In genomic region chr20:44643154-44643519, GRCh38 we compare ENCODE assay signal across 2 cellular contexts.
TF ChIP-seq lines count a peak whose summit lies in the region.

No MANE protein-coding gene starts in this region.

TF ChIP-seq in A549, 52 proteins besides CTCF, POLR2A, EP300 and RAD21 (continued from another document and continues in another):
- TF ChIP-seq TFCP2L1 (CRISPR knock-in tag; IDR thresholded peaks at IDR 0.05) (no peak; the same call in 1 of the 2 replicates), JUN (IDR thresholded peaks at IDR 0.05) (no peak), KDM5A (IDR thresholded peaks at IDR 0.05) (no peak), CHD2 (IDR thresholded peaks at IDR 0.05; ENCODE audit: low read length, partially characterized antibody) (no peak), EHF (CRISPR knock-in tag; IDR thresholded peaks at IDR 0.05) (no peak), FOSB (CRISPR knock-in tag; IDR thresholded peaks at IDR 0.05) (peak; percentile 30; the same call in 1 of the 2 replicates), MAX (IDR thresholded peaks at IDR 0.05) (no peak), HOXB13 (CRISPR knock-in tag; IDR thresholded peaks at IDR 0.05; ENCODE audit: low read depth) (no peak), REST (IDR thresholded peaks at IDR 0.05) (no peak), MAFK (IDR thresholded peaks at IDR 0.05; ENCODE audit: partially characterized antibody) (no peak), RARB (CRISPR knock-in tag; IDR thresholded peaks at IDR 0.05) (no peak), BHLHE40 (IDR thresholded peaks at IDR 0.05; ENCODE audit: low read depth, low read length) (no peak), CBX8 (IDR thresholded peaks at IDR 0.05) (no peak), CHD4 (IDR thresholded peaks at IDR 0.05; ENCODE audit: borderline replicate concordance) (0 out of 2 replicates have a peak, but pooled peaks have one; percentile 25), CBX2 (IDR thresholded peaks at IDR 0.05; ENCODE audit: borderline replicate concordance, low read depth) (no peak), SREBF2 (IDR thresholded peaks at IDR 0.05) (no peak), USF2 (IDR thresholded peaks at IDR 0.05) (no peak), EHMT2 (IDR thresholded peaks at IDR 0.05; ENCODE audit: low read depth) (no peak), JUNB (IDR thresholded peaks at IDR 0.05) (no peak), HOXB5 (CRISPR knock-in tag; IDR thresholded peaks at IDR 0.05) (no peak), FOSL2 (IDR thresholded peaks at IDR 0.05) (no peak), FOSL2 (CRISPR knock-in tag; IDR thresholded peaks at IDR 0.05) (no peak; the same call in 1 of the 2 replicates), RCOR1 (IDR thresholded peaks at IDR 0.05; ENCODE audit: low read depth, low read length) (no peak), HEYL (CRISPR knock-in tag; IDR thresholded peaks at IDR 0.05) (0 out of 2 replicates have a peak, but pooled peaks have one; percentile 19), E2F6 (IDR thresholded peaks at IDR 0.05; ENCODE audit: borderline replicate concordance, low read depth) (no peak), HES2 (IDR thresholded peaks at IDR 0.05) (no peak), MYC (IDR thresholded peaks at IDR 0.05; ENCODE audit: borderline replicate concordance, low read length) (0 out of 2 replicates have a peak, but pooled peaks have one; percentile 11), NFE2L2 (conservative IDR thresholded peaks at IDR 0.05; ENCODE audit: low read length) (no peak), HMGXB4 (CRISPR knock-in tag; IDR thresholded peaks at IDR 0.05; ENCODE audit: borderline replicate concordance) (0 out of 2 replicates have a peak, but pooled peaks have one; percentile 6)

TF ChIP-seq in IMR-90, 13 proteins besides CTCF, POLR2A, EP300 and RAD21 (continued from another document):
- no peak for TF ChIP-seq USF2 (IDR thresholded peaks at IDR 0.05; ENCODE audit: low read depth, low read length)
- no peak for TF ChIP-seq RFX5 (IDR thresholded peaks at IDR 0.05; ENCODE audit: low read depth, low read length)
- TF ChIP-seq ELK1 (IDR thresholded peaks at IDR 0.05; ENCODE audit: borderline replicate concordance, low read depth, low read length): no peak
- no peak for TF ChIP-seq FOS (IDR thresholded peaks at IDR 0.05; ENCODE audit: low read depth, low read length)
- no peak for TF ChIP-seq CHD1 (IDR thresholded peaks at IDR 0.05; ENCODE audit: low read depth, low read length)
- TF ChIP-seq NFE2L2 (IDR thresholded peaks at IDR 0.05; ENCODE audit: low read depth, low read length): no peak
